26 cellular contexts compared by ENCODE assay signal in genomic region chr1:75132421-75133381, GRCh38. TPM values are rescaled to one million over a fixed set of nuclear protein-coding genes. Genes with fewer than 3 reads are reported as not detected.
DNase-seq lines count a peak whose midpoint lies in the region; ATAC-seq, FAIRE-seq and TF ChIP-seq lines count a peak whose summit lies in the region.
"Had no signal": no experiment of that assay in that cellular context is flagged by ENCODE, and none has a peak within 500 bp of the region (broad histone marks: within the 10 kb centered on the region; RNA-seq: fewer than 3 reads in every experiment).

No MANE protein-coding gene starts in this region.

- H3K4me3 Mint-ChIP-seq in activated naive CD8-positive, alpha-beta T cell treated with anti-CD3 and anti-CD28 coated beads, Interleukin-2, amount 10 ng/mL, durations not matched to agents 7 days and 5 days = no peak overlapping the region
- no peak overlapping the region for H3K4me3 Mint-ChIP-seq in activated naive CD8-positive, alpha-beta T cell treated with anti-CD3 and anti-CD28 coated beads for 36 hours
- peak overlapping the region; percentile 71 for H3K4me3 Mint-ChIP-seq in astrocyte (ENCODE audit: unreplicated experiment)
- H3K4me3 Mint-ChIP-seq in stimulated activated naive B cell treated with anti-CD40 and anti-IgM and Interleukin-4, amounts not matched to agents 10 μg/mL and 1 μg/mL and 100 μg/mL, for 72 hours = peak overlapping the region in 1 of 2 donors; percentile 3
- H3K4me3 Mint-ChIP-seq: activated CD4-positive, alpha-beta T cell treated with anti-CD3 and anti-CD28 coated beads for 36 hours; natural killer cell; stimulated activated naive CD8-positive, alpha-beta T cell treated with anti-CD3 and anti-CD28 coated beads, Interleukin-15, Interleukin-2, amounts not matched to agents 100 ng/mL and 50 ng/mL, for 24 hours had no signal

- POLR2A ChIA-PET in activated naive CD8-positive, alpha-beta T cell treated with anti-CD3 and anti-CD28 coated beads, Interleukin-2, amount 10 ng/mL, durations not matched to agents 7 days and 5 days (lab: Charles Lee) = no interaction called here

- H2AFZ ChIP-seq in astrocyte (ENCODE audit: low read depth, low read length) = no peak overlapping the region
- H2AFZ ChIP-seq: GM23248 had no signal

- H3K36me3 ChIP-seq in astrocyte (ENCODE audit: insufficient read depth, low read length) (no peaks in the 10 kb centered on the region), iPS-20b (ENCODE audit: insufficient read depth, low read depth, low read length) (no peaks in the 10 kb centered on the region)
- H3K36me3 ChIP-seq: gastroesophageal sphincter, prostate gland, transverse colon had no signal

- TF ChIP-seq CTCF in astrocyte (IDR thresholded peaks at IDR 0.05; ENCODE audit: insufficient read depth, low read depth, low read length) = no peak

- ATAC-seq in activated naive CD8-positive, alpha-beta T cell treated with anti-CD3 and anti-CD28 coated beads, Interleukin-2, amount 10 ng/mL, durations not matched to agents 7 days and 5 days (ENCODE audit: low read depth) = no peak
- ATAC-seq in stimulated activated naive B cell treated with anti-CD40 and anti-IgM and Interleukin-4, amounts not matched to agents 10 μg/mL and 1 μg/mL and 100 μg/mL, for 72 hours (replicated peaks) = no peak
- ATAC-seq in GM21447 (IDR thresholded peaks at IDR 0.05; ENCODE audit: unreplicated experiment) = no peak
- ATAC-seq: activated CD4-positive, alpha-beta T cell treated with anti-CD3 and anti-CD28 coated beads for 36 hours; gastroesophageal sphincter; natural killer cell had no signal

- no peaks in the 10 kb centered on the region for H3K79me2 ChIP-seq in astrocyte (ENCODE audit: insufficient read depth, low read length)

- H3K9ac ChIP-seq in astrocyte (ENCODE audit: low read length) = no peak overlapping the region
- no peak overlapping the region for H3K9ac ChIP-seq in iPS-20b (ENCODE audit: low read depth, low read length)
- H3K9ac ChIP-seq: GM23248 had no signal

- H3K27ac ChIP-seq in astrocyte (ENCODE audit: low read depth, low read length) (no peak overlapping the region), iPS-20b (ENCODE audit: low read length) (no peak overlapping the region)
- H3K27ac ChIP-seq: gastroesophageal sphincter, GM23248, prostate gland, transverse colon had no signal

- H3K27me3 Mint-ChIP-seq in activated naive CD8-positive, alpha-beta T cell treated with anti-CD3 and anti-CD28 coated beads, Interleukin-2, amount 10 ng/mL, durations not matched to agents 7 days and 5 days = peaks cover 94% of the 10 kb centered on the region
- peaks cover 99% of the 10 kb centered on the region for H3K27me3 Mint-ChIP-seq in activated naive CD8-positive, alpha-beta T cell treated with anti-CD3 and anti-CD28 coated beads for 36 hours
- peaks cover 88% of the 10 kb centered on the region for H3K27me3 Mint-ChIP-seq in astrocyte (ENCODE audit: low read depth, unreplicated experiment)
- peaks cover 85 to 96% of the 10 kb centered on the region in 2 donors for H3K27me3 Mint-ChIP-seq in stimulated activated naive B cell treated with anti-CD40 and anti-IgM and Interleukin-4, amounts not matched to agents 10 μg/mL and 1 μg/mL and 100 μg/mL, for 72 hours

- H3K9me3 Mint-ChIP-seq in activated naive CD8-positive, alpha-beta T cell treated with anti-CD3 and anti-CD28 coated beads, Interleukin-2, amount 10 ng/mL, durations not matched to agents 7 days and 5 days = peaks cover 7% of the 10 kb centered on the region
- peaks cover 12% of the 10 kb centered on the region for H3K9me3 Mint-ChIP-seq in activated naive CD8-positive, alpha-beta T cell treated with anti-CD3 and anti-CD28 coated beads for 36 hours
- H3K9me3 Mint-ChIP-seq in astrocyte (ENCODE audit: unreplicated experiment) = peaks cover 5% of the 10 kb centered on the region
- H3K9me3 Mint-ChIP-seq in stimulated activated naive B cell treated with anti-CD40 and anti-IgM and Interleukin-4, amounts not matched to agents 10 μg/mL and 1 μg/mL and 100 μg/mL, for 72 hours = peaks cover 4 to 5% of the 10 kb centered on the region in 2 donors
- H3K9me3 Mint-ChIP-seq: stimulated activated naive CD8-positive, alpha-beta T cell treated with anti-CD3 and anti-CD28 coated beads, Interleukin-15, Interleukin-2, amounts not matched to agents 100 ng/mL and 50 ng/mL, for 24 hours had no signal

- H3K27me3 ChIP-seq in astrocyte (ENCODE audit: insufficient read depth, low read length) (peaks cover 98% of the 10 kb centered on the region), iPS-20b (ENCODE audit: insufficient read depth, low read length) (peaks cover 100% of the 10 kb centered on the region)

- H4K20me1 ChIP-seq in astrocyte (ENCODE audit: insufficient read depth, low read length) = no peaks in the 10 kb centered on the region

- H3K4me1 ChIP-seq in astrocyte (ENCODE audit: insufficient read depth, low read length) (no peaks in the 10 kb centered on the region), iPS-20b (ENCODE audit: insufficient read depth, low read length) (peaks cover 38% of the 10 kb centered on the region)
- H3K4me1 ChIP-seq: prostate gland had no signal

- no peak overlapping the region for H3K4me2 ChIP-seq in astrocyte (ENCODE audit: low read length)

- H3K27ac Mint-ChIP-seq in activated naive CD8-positive, alpha-beta T cell treated with anti-CD3 and anti-CD28 coated beads, Interleukin-2, amount 10 ng/mL, durations not matched to agents 7 days and 5 days = peak overlapping the region; percentile 42
- H3K27ac Mint-ChIP-seq in activated naive CD8-positive, alpha-beta T cell treated with anti-CD3 and anti-CD28 coated beads for 36 hours = no peak overlapping the region
- H3K27ac Mint-ChIP-seq in astrocyte (ENCODE audit: unreplicated experiment) = no peak overlapping the region
- peak overlapping the region; percentile 85 for H3K27ac Mint-ChIP-seq in stimulated activated naive B cell treated with anti-CD40 and anti-IgM and Interleukin-4, amounts not matched to agents 10 μg/mL and 1 μg/mL and 100 μg/mL, for 72 hours
- H3K27ac Mint-ChIP-seq: activated CD4-positive, alpha-beta T cell treated with anti-CD3 and anti-CD28 coated beads for 36 hours; natural killer cell; stimulated activated naive CD8-positive, alpha-beta T cell treated with anti-CD3 and anti-CD28 coated beads, Interleukin-15, Interleukin-2, amounts not matched to agents 100 ng/mL and 50 ng/mL, for 24 hours had no signal

- peaks cover 5% of the 10 kb centered on the region for H3K36me3 Mint-ChIP-seq in activated naive CD8-positive, alpha-beta T cell treated with anti-CD3 and anti-CD28 coated beads, Interleukin-2, amount 10 ng/mL, durations not matched to agents 7 days and 5 days
- H3K36me3 Mint-ChIP-seq in activated naive CD8-positive, alpha-beta T cell treated with anti-CD3 and anti-CD28 coated beads for 36 hours = peaks cover 3% of the 10 kb centered on the region
- H3K36me3 Mint-ChIP-seq in astrocyte (ENCODE audit: low read depth, unreplicated experiment) = no peaks in the 10 kb centered on the region
- H3K36me3 Mint-ChIP-seq in stimulated activated naive B cell treated with anti-CD40 and anti-IgM and Interleukin-4, amounts not matched to agents 10 μg/mL and 1 μg/mL and 100 μg/mL, for 72 hours = peaks cover 0 to 4% of the 10 kb centered on the region in 2 donors

- no peak overlapping the region for H3K4me3 ChIP-seq in astrocyte (ENCODE audit: insufficient read depth, low read depth, low read length)
- H3K4me3 ChIP-seq in iPS-20b (ENCODE audit: low read length) = peak overlapping the region; percentile 24; the same call in 1 of the 2 replicates
- H3K4me3 ChIP-seq: gastroesophageal sphincter, GM23248, prostate gland, transverse colon had no signal

- FAIRE-seq in astrocyte (lab: Jason Lieb, UNC) = no peak
- FAIRE-seq: small intestine, TTC549 had no signal

- H3K4me1 Mint-ChIP-seq in activated naive CD8-positive, alpha-beta T cell treated with anti-CD3 and anti-CD28 coated beads, Interleukin-2, amount 10 ng/mL, durations not matched to agents 7 days and 5 days = peaks cover 23% of the 10 kb centered on the region
- H3K4me1 Mint-ChIP-seq in activated naive CD8-positive, alpha-beta T cell treated with anti-CD3 and anti-CD28 coated beads for 36 hours = peaks cover 13% of the 10 kb centered on the region
- H3K4me1 Mint-ChIP-seq in astrocyte (ENCODE audit: low read depth, unreplicated experiment) = peaks cover 33% of the 10 kb centered on the region
- H3K4me1 Mint-ChIP-seq in stimulated activated naive B cell treated with anti-CD40 and anti-IgM and Interleukin-4, amounts not matched to agents 10 μg/mL and 1 μg/mL and 100 μg/mL, for 72 hours = peaks cover 5 to 44% of the 10 kb centered on the region in 2 donors
- H3K4me1 Mint-ChIP-seq: natural killer cell had no signal

- no peak for DNase-seq in activated naive CD8-positive, alpha-beta T cell treated with anti-CD3 and anti-CD28 coated beads, Interleukin-2, amount 10 ng/mL, durations not matched to agents 7 days and 5 days
- no peak for DNase-seq in activated naive CD8-positive, alpha-beta T cell treated with anti-CD3 and anti-CD28 coated beads for 36 hours
- DNase-seq in astrocyte (ENCODE audit: low read depth) (no peak), NCI-H345 (lab: John Stamatoyannopoulos, UW) (no peak), NAMALWA (ENCODE audit: low spot score) (no peak)
- no peak for DNase-seq in stimulated activated naive B cell treated with anti-CD40 and anti-IgM and Interleukin-4, amounts not matched to agents 10 μg/mL and 1 μg/mL and 100 μg/mL, for 72 hours
- DNase-seq: activated CD4-positive, alpha-beta T cell treated with anti-CD3 and anti-CD28 coated beads for 36 hours; activated CD8-positive, alpha-beta memory T cell treated with anti-CD3 and anti-CD28 coated beads, Interleukin-2, amount 50 U/mL, for 4 hours; activated gamma-delta T cell treated with Interleukin-2 at 50 U/mL for 16 hours; erythroblast; GDM1; GM23248; natural killer cell; NCI-H1105 treated with DMSO at 0.1 percent for 48 hours; NCI-H524; small intestine; stimulated activated CD4-positive, alpha-beta T cell treated with anti-CD3 and anti-CD28 coated beads, Interleukin-2, amount 100 ng/mL, for 48 hours; transverse colon had no signal

- H3K9me3 ChIP-seq in astrocyte (ENCODE audit: insufficient read depth, low read depth, low read length) (peaks cover 4% of the 10 kb centered on the region), iPS-20b (ENCODE audit: insufficient read depth, low read depth, low read length) (no peaks in the 10 kb centered on the region)
- H3K9me3 ChIP-seq: prostate gland, transverse colon had no signal

RNA-seq across cellular contexts. Expression of gene LHX8, which starts 1.5 kb away (rescaled TPM):
- not detected for total RNA-seq in activated naive CD8-positive, alpha-beta T cell treated with anti-CD3 and anti-CD28 coated beads, Interleukin-2, amount 10 ng/mL, durations not matched to agents 7 days and 5 days
- total RNA-seq in activated naive CD8-positive, alpha-beta T cell treated with anti-CD3 and anti-CD28 coated beads for 36 hours = not detected
- total RNA-seq in astrocyte = 0.48 and 0.52 TPM in 2 replicates
- total RNA-seq: activated CD4-positive, alpha-beta T cell treated with anti-CD3 and anti-CD28 coated beads for 36 hours; gastroesophageal sphincter; GM23248; LHCN-M2; mesenteric fat pad; natural killer cell; transverse colon had no signal

Comparison
In these comparisons a context has a peak if more than half of its experiments do, and no peak if none do; other contexts are left out.
1. H3K27ac Mint-ChIP-seq: peak in activated naive CD8-positive, alpha-beta T cell treated with anti-CD3 and anti-CD28 coated beads, Interleukin-2, amount 10 ng/mL, durations not matched to agents 7 days and 5 days (single experiment) and stimulated activated naive B cell treated with anti-CD40 and anti-IgM and Interleukin-4, amounts not matched to agents 10 μg/mL and 1 μg/mL and 100 μg/mL, for 72 hours (single experiment); none in activated naive CD8-positive, alpha-beta T cell treated with anti-CD3 and anti-CD28 coated beads for 36 hours (single experiment) and astrocyte (single experiment).